In genomic region chrX:103688949-103689348, GRCh38 we compare ENCODE assay signal across 8 cellular contexts. TPM values are rescaled to one million over a fixed set of nuclear protein-coding genes. Genes with fewer than 3 reads are reported as not detected.
DNase-seq lines count a peak whose midpoint lies in the region; ATAC-seq and TF ChIP-seq lines count a peak whose summit lies in the region.

No MANE protein-coding gene starts in this region.

- DNase-seq in activated CD4-positive, alpha-beta T cell treated with anti-CD3 and anti-CD28 coated beads, Interleukin-2, amount 10 ng/mL, durations not matched to agents 24 days and 14 days: peak; percentile 58
- no peak for DNase-seq in activated CD4-positive, alpha-beta T cell treated with anti-CD3 and anti-CD28 coated beads, Interleukin-2, amount 50 U/mL, for 1 hour
- DNase-seq in NCI-H1694 (lab: John Stamatoyannopoulos, UW) (peak; percentile 28), astrocyte of the cerebellum (ENCODE audit: low read depth) (no peak), left kidney (ENCODE audit: low read depth, low spot score) (peak; percentile 47), AG20443 (ENCODE audit: low spot score) (no peak), WTC11 (ENCODE audit: low spot score) (no peak)

- ATAC-seq in GM21576 (IDR thresholded peaks at IDR 0.05; ENCODE audit: unreplicated experiment) (no peak), WTC11 (no peak)

- intact Hi-C loops in activated CD4-positive, alpha-beta T cell treated with anti-CD3 and anti-CD28 coated beads, Interleukin-2, amount 10 ng/mL, durations not matched to agents 24 days and 14 days (cut with micrococcal nuclease): loop anchor here (1.0 to 5.0 kb wide), 6 partner anchors 62 to 423 kb away; partner anchors contain the start of genes RAB9B, TCEAL1 and ZCCHC18

- no peak overlapping the region for H3K27ac Mint-ChIP-seq in activated CD4-positive, alpha-beta T cell treated with anti-CD3 and anti-CD28 coated beads, Interleukin-2, amount 10 ng/mL, durations not matched to agents 24 days and 14 days
- H3K27ac Mint-ChIP-seq in WTC11: no peak overlapping the region

- H3K4me3 ChIP-seq in astrocyte of the cerebellum (ENCODE audit: low read depth, low read length): no peak overlapping the region

- H3K9me3 Mint-ChIP-seq in activated CD4-positive, alpha-beta T cell treated with anti-CD3 and anti-CD28 coated beads, Interleukin-2, amount 10 ng/mL, durations not matched to agents 24 days and 14 days: no peaks in the 10 kb centered on the region
- no peaks in the 10 kb centered on the region for H3K9me3 Mint-ChIP-seq in WTC11

- no peaks in the 10 kb centered on the region for H3K27me3 Mint-ChIP-seq in activated CD4-positive, alpha-beta T cell treated with anti-CD3 and anti-CD28 coated beads, Interleukin-2, amount 10 ng/mL, durations not matched to agents 24 days and 14 days
- H3K27me3 Mint-ChIP-seq in WTC11 (ENCODE audit: low read depth): no peaks in the 10 kb centered on the region

- H3K36me3 Mint-ChIP-seq in activated CD4-positive, alpha-beta T cell treated with anti-CD3 and anti-CD28 coated beads, Interleukin-2, amount 10 ng/mL, durations not matched to agents 24 days and 14 days (ENCODE audit: low read depth): peaks cover 10% of the 10 kb centered on the region
- H3K36me3 Mint-ChIP-seq in WTC11: peaks cover 14% of the 10 kb centered on the region

- CTCF ChIA-PET in WTC11 (lab: Charles Lee): no interaction called here

- H3K4me1 Mint-ChIP-seq in activated CD4-positive, alpha-beta T cell treated with anti-CD3 and anti-CD28 coated beads, Interleukin-2, amount 10 ng/mL, durations not matched to agents 24 days and 14 days: peaks cover 4% of the 10 kb centered on the region
- H3K4me1 Mint-ChIP-seq in WTC11: 0 out of 2 replicates have a peak, but pooled peaks cover 4% of the 10 kb centered on the region

- POLR2A ChIA-PET in WTC11 (lab: Charles Lee): no interaction called here

- no peak overlapping the region for H3K4me3 Mint-ChIP-seq in activated CD4-positive, alpha-beta T cell treated with anti-CD3 and anti-CD28 coated beads, Interleukin-2, amount 10 ng/mL, durations not matched to agents 24 days and 14 days
- no peak overlapping the region for H3K4me3 Mint-ChIP-seq in WTC11

- TF ChIP-seq CTCF in astrocyte of the cerebellum (IDR thresholded peaks at IDR 0.05; ENCODE audit: low read depth, low read length, missing control alignments) (peak; percentile 41), WTC11 (IDR thresholded peaks at IDR 0.05) (no peak)

- in situ Hi-C loops in astrocyte of the cerebellum (cut with HindIII; ENCODE audit: low sequenced_read_pairs): no loop called here

TF ChIP-seq in WTC11, 78 proteins besides CTCF, POLR2A, EP300 and RAD21:
- no peak for TF ChIP-seq CREB1 (CRISPR knock-in tag; IDR thresholded peaks at IDR 0.05)
- TF ChIP-seq RORB (CRISPR knock-in tag; IDR thresholded peaks at IDR 0.05): no peak
- no peak for TF ChIP-seq E2F4 (CRISPR knock-in tag; IDR thresholded peaks at IDR 0.05; ENCODE audit: borderline replicate concordance, low read depth)
- no peak for TF ChIP-seq SMAD3 (CRISPR knock-in tag; IDR thresholded peaks at IDR 0.05; ENCODE audit: borderline replicate concordance)
- TF ChIP-seq GRHL2 (CRISPR knock-in tag; IDR thresholded peaks at IDR 0.05; ENCODE audit: insufficient replicate concordance, severe bottlenecking): no peak
- no peak for TF ChIP-seq SOX15 (CRISPR knock-in tag; IDR thresholded peaks at IDR 0.05)
- TF ChIP-seq ZNF396 (CRISPR knock-in tag; IDR thresholded peaks at IDR 0.05; ENCODE audit: borderline replicate concordance): no peak
- TF ChIP-seq KAT7 (CRISPR knock-in tag; IDR thresholded peaks at IDR 0.05; ENCODE audit: borderline replicate concordance): no peak
- TF ChIP-seq ZNF219 (CRISPR knock-in tag; IDR thresholded peaks at IDR 0.05; ENCODE audit: borderline replicate concordance): no peak

RNA-seq across cellular contexts. Expression of gene MORF4L2, which starts 2.5 kb away (rescaled TPM):
- 253 and 262 TPM in 2 replicates for total RNA-seq in activated CD4-positive, alpha-beta T cell treated with anti-CD3 and anti-CD28 coated beads, Interleukin-2, amount 10 ng/mL, durations not matched to agents 24 days and 14 days
- total RNA-seq in WTC11 (2021): 325 to 355 TPM (median 329 TPM) in 3 replicates

RNA-seq across cellular contexts. Expression of gene TMEM31, which starts 21.8 kb away (rescaled TPM):
- not detected in 2 replicates for total RNA-seq in activated CD4-positive, alpha-beta T cell treated with anti-CD3 and anti-CD28 coated beads, Interleukin-2, amount 10 ng/mL, durations not matched to agents 24 days and 14 days
- total RNA-seq in WTC11 (2021): 0.24 to 0.34 TPM (median 0.27 TPM) in 3 replicates

Comparison
In these comparisons a context has a peak if more than half of its experiments do, and no peak if none do; other contexts are left out.
1. DNase-seq: peak in activated CD4-positive, alpha-beta T cell treated with anti-CD3 and anti-CD28 coated beads, Interleukin-2, amount 10 ng/mL, durations not matched to agents 24 days and 14 days (single experiment), NCI-H1694 (single experiment) and left kidney (single experiment); none in activated CD4-positive, alpha-beta T cell treated with anti-CD3 and anti-CD28 coated beads, Interleukin-2, amount 50 U/mL, for 1 hour (single experiment), astrocyte of the cerebellum (single experiment), AG20443 (single experiment) and WTC11 (single experiment).